ENCODE assay signal across 13 cellular contexts in the genomic region with DNA sequence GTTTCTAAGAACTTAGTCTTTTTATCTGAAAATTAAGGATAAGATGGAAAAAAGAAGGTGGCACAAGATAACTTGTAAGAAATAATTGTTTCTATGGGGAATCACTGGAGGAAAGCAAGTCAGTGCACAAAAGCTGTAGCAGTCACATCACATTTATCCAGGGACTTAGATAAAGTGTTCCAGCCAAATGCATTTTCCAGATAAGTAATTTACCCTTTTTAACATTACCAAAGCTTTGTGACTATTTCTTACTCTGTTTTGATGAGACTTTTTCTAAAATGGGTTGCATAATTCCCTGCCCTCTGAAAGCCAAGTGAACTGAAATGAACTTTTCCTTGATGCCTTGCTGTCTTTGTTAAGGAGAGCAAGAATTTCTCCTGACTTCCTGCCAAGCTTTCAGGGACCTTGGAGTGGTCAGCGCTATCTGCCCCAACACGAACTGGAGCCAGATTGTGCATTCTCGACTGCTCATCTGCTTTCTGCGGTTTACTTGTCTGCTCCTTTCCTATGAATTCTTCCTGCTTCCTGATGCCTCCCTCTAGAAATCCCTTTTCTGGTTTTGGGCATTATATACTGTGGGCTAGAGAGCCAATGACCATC. TPM values are rescaled to one million over a fixed set of nuclear protein-coding genes. Genes with fewer than 3 reads are reported as not detected.
DNase-seq lines count a peak whose midpoint lies in the region; ATAC-seq and TF ChIP-seq lines count a peak whose summit lies in the region.
"Had no signal": no experiment of that assay in that cellular context is flagged by ENCODE, and none has a peak within 500 bp of the region (broad histone marks: within the 10 kb centered on the region; RNA-seq: fewer than 3 reads in every experiment).

No MANE protein-coding gene starts in this region.

- peak; percentile 36 for DNase-seq in Caki2 (ENCODE audit: low read depth)
- peak; percentile 51 for DNase-seq in RWPE1 (ENCODE audit: low spot score)
- peak; percentile 69 for DNase-seq in fibroblast of the aortic adventitia (ENCODE audit: low read depth)
- no peak for DNase-seq in osteoblast (ENCODE audit: insufficient read length, low spot score, missing footprints)
- DNase-seq in activated gamma-delta T cell treated with Interleukin-2 at 50 U/mL for 16 hours: no peak
- no peak for DNase-seq in HuH-7 (ENCODE audit: low spot score)
- DNase-seq: activated CD4-positive, alpha-beta T cell treated with anti-CD3 and anti-CD28 coated beads for 36 hours; central memory CD4-positive, alpha-beta T cell; kidney; PC-9; spleen had no signal

- CTCF ChIA-PET in RWPE1 (lab: Yijun Ruan, JAX): interaction anchor here (0.5 to 0.6 kb wide), 2 partner anchors 984 to 1197 kb away, joined by 3 read pairs; no protein-coding TSS in a partner anchor

- H3K4me3 ChIP-seq in fibroblast of the aortic adventitia (ENCODE audit: low read depth, low read length) (no peak overlapping the region), osteoblast (ENCODE audit: insufficient read depth, low read length) (peak overlapping the region; percentile 42)
- H3K4me3 ChIP-seq: PC-9, spleen had no signal

- no peaks in the 10 kb centered on the region for H3K79me2 ChIP-seq in osteoblast (ENCODE audit: insufficient read depth, low read length)

- no peak for ATAC-seq in HG03520 (IDR thresholded peaks at IDR 0.05; ENCODE audit: unreplicated experiment)
- ATAC-seq in GM18505 (IDR thresholded peaks at IDR 0.05; ENCODE audit: unreplicated experiment): no peak
- ATAC-seq: activated CD4-positive, alpha-beta T cell treated with anti-CD3 and anti-CD28 coated beads for 36 hours had no signal

- no peak for TF ChIP-seq CTCF in RWPE1 (conservative IDR thresholded peaks at IDR 0.05; ENCODE audit: low read depth)
- TF ChIP-seq CTCF in fibroblast of the aortic adventitia (IDR thresholded peaks at IDR 0.05; ENCODE audit: insufficient read depth, low read length): no peak
- no peak for TF ChIP-seq CTCF in osteoblast (IDR thresholded peaks at IDR 0.05; ENCODE audit: extremely low read depth, low read depth, low read length)

- no peaks in the 10 kb centered on the region for H3K36me3 ChIP-seq in osteoblast (ENCODE audit: insufficient read depth, low read length)

- no peaks in the 10 kb centered on the region for H3K27me3 ChIP-seq in osteoblast (ENCODE audit: insufficient read depth, low read length)
- H3K27me3 ChIP-seq: spleen had no signal

- POLR2A ChIA-PET in RWPE1 (lab: Yijun Ruan, JAX; ENCODE audit: low non-redundant PET): no interaction called here

- no peak for TF ChIP-seq POLR2A in GM18505 (IDR thresholded peaks at IDR 0.05; ENCODE audit: borderline replicate concordance, extremely low read depth, insufficient read depth, insufficient read length)

- in situ Hi-C loops in Caki2 (cut with HindIII; ENCODE audit: low pct_unique_long_range_greater_than_20kb, low sequenced_read_pairs): no loop called here

- peak overlapping the region; percentile 56 for H3K4me2 ChIP-seq in osteoblast (ENCODE audit: insufficient read depth, low read length)
- H3K4me2 ChIP-seq: PC-9 had no signal

- H4K20me1 ChIP-seq in osteoblast (ENCODE audit: insufficient read depth, low read length): no peaks in the 10 kb centered on the region

- H3K27ac ChIP-seq in RWPE1 (peak overlapping the region; percentile 45; the same call in 1 of the 2 replicates), osteoblast (ENCODE audit: low read depth, low read length) (no peak overlapping the region)
- H3K27ac ChIP-seq: PC-9 had no signal

- H3K4me1 ChIP-seq in osteoblast (ENCODE audit: insufficient read depth, low read length): peaks cover 23% of the 10 kb centered on the region

- H2AFZ ChIP-seq in osteoblast (ENCODE audit: low read length): peak overlapping the region; percentile 53
- H2AFZ ChIP-seq: PC-9 had no signal

- no peaks in the 10 kb centered on the region for H3K9me3 ChIP-seq in osteoblast (ENCODE audit: low read depth, low read length)
- H3K9me3 ChIP-seq: spleen had no signal

RNA-seq across cellular contexts. Expression of gene EIF4E3, which starts 34.9 kb away (rescaled TPM):
- total RNA-seq in Caki2 (2014; rRNA removed; shearing (Covaris generic); ENCODE audit: low replicate concordance): 4.7 and 9.0 TPM in 2 replicates
- total RNA-seq in fibroblast of the aortic adventitia (ENCODE audit: low replicate concordance) (2.2 and 2.3 TPM in 2 replicates), osteoblast (2.9 and 3.5 TPM in 2 replicates)
- total RNA-seq: PC-9 had no signal

Comparison
In these comparisons a context has a peak if more than half of its experiments do, and no peak if none do; other contexts are left out.
1. DNase-seq: peak in Caki2 (single experiment), RWPE1 (single experiment) and fibroblast of the aortic adventitia (single experiment); none in osteoblast (single experiment), activated gamma-delta T cell treated with Interleukin-2 at 50 U/mL for 16 hours (single experiment) and HuH-7 (single experiment).